1 cellular context compared by ENCODE assay signal in genomic region chr10:24901686-24902399, GRCh38.
TF ChIP-seq lines count a peak whose summit lies in the region.

No MANE protein-coding gene starts in this region.

TF ChIP-seq in K562, 482 proteins besides CTCF, POLR2A, EP300 and RAD21 (continued from another document and continues in another):
- TF ChIP-seq MNT (conservative IDR thresholded peaks at IDR 0.05) = peak in 1 of 2 experiments; percentile 53; a peak in 1 of 4 replicates
- 0 out of 4 replicates have a peak, but pooled peaks of 1 of the 2 experiments have one; percentile 34 for TF ChIP-seq FOXK2 (conservative IDR thresholded peaks at IDR 0.05 in 1 of 2, IDR thresholded peaks at IDR 0.05 in 1 of 2; ENCODE audit: low read depth in 2 of 2)
- TF ChIP-seq ZNF76 (CRISPR knock-in tag; IDR thresholded peaks at IDR 0.05; ENCODE audit: borderline replicate concordance) = no peak
- TF ChIP-seq, protein P1, sequence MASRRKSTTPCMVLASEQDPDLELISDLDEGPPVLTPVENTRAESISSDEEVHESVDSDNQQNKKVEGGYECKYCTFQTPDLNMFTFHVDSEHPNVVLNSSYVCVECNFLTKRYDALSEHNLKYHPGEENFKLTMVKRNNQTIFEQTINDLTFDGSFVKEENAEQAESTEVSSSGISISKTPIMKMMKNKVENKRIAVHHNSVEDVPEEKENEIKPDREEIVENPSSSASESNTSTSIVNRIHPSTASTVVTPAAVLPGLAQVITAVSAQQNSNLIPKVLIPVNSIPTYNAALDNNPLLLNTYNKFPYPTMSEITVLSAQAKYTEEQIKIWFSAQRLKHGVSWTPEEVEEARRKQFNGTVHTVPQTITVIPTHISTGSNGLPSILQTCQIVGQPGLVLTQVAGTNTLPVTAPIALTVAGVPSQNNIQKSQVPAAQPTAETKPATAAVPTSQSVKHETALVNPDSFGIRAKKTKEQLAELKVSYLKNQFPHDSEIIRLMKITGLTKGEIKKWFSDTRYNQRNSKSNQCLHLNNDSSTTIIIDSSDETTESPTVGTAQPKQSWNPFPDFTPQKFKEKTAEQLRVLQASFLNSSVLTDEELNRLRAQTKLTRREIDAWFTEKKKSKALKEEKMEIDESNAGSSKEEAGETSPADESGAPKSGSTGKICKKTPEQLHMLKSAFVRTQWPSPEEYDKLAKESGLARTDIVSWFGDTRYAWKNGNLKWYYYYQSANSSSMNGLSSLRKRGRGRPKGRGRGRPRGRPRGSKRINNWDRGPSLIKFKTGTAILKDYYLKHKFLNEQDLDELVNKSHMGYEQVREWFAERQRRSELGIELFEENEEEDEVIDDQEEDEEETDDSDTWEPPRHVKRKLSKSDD (conservative IDR thresholded peaks at IDR 0.05; ENCODE audit: low read length) = no peak
- TF ChIP-seq POLR2G (IDR thresholded peaks at IDR 0.05; ENCODE audit: low read depth, low read length) = no peak
- TF ChIP-seq, protein P2, sequence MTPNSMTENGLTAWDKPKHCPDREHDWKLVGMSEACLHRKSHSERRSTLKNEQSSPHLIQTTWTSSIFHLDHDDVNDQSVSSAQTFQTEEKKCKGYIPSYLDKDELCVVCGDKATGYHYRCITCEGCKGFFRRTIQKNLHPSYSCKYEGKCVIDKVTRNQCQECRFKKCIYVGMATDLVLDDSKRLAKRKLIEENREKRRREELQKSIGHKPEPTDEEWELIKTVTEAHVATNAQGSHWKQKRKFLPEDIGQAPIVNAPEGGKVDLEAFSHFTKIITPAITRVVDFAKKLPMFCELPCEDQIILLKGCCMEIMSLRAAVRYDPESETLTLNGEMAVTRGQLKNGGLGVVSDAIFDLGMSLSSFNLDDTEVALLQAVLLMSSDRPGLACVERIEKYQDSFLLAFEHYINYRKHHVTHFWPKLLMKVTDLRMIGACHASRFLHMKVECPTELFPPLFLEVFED (CRISPR knock-in tag; conservative IDR thresholded peaks at IDR 0.05) = no peak
- TF ChIP-seq PCBP2 (IDR thresholded peaks at IDR 0.05; ENCODE audit: low read depth, low read length, poor library complexity, severe bottlenecking) = no peak
- TF ChIP-seq MTA2 (IDR thresholded peaks at IDR 0.05; ENCODE audit: low read depth) = no peak
- peak; percentile 93 for TF ChIP-seq SMARCE1 (IDR thresholded peaks at IDR 0.05)
- TF ChIP-seq, protein P3, sequence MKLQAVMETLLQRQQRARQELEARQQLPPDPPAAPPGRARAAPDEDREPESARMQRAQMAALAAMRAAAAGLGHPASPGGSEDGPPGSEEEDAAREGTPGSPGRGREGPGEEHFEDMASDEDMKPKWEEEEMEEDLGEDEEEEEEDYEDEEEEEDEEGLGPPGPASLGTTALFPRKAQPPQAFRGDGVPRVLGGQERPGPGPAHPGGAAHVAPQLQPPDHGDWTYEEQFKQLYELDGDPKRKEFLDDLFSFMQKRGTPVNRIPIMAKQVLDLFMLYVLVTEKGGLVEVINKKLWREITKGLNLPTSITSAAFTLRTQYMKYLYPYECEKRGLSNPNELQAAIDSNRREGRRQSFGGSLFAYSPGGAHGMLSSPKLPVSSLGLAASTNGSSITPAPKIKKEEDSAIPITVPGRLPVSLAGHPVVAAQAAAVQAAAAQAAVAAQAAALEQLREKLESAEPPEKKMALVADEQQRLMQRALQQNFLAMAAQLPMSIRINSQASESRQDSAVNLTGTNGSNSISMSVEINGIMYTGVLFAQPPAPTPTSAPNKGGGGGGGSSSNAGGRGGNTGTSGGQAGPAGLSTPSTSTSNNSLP (IDR thresholded peaks at IDR 0.05; ENCODE audit: borderline replicate concordance, low read depth, low read length) = peak; percentile 81; the same call in 1 of the 2 replicates
- TF ChIP-seq, protein P4, sequence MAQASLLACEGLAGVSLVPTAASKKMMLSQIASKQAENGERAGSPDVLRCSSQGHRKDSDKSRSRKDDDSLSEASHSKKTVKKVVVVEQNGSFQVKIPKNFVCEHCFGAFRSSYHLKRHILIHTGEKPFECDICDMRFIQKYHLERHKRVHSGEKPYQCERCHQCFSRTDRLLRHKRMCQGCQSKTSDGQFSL (CRISPR knock-in tag; IDR thresholded peaks at IDR 0.05) = no peak
- TF ChIP-seq, protein P4 (tag; IDR thresholded peaks at IDR 0.05) = no peak
- TF ChIP-seq HOXB6 (CRISPR knock-in tag; IDR thresholded peaks at IDR 0.05; ENCODE audit: borderline replicate concordance) = no peak
- no peak for TF ChIP-seq SMAD2 (IDR thresholded peaks at IDR 0.05; ENCODE audit: low read depth, low read length)
- no peak for TF ChIP-seq KAT7 (CRISPR knock-in tag; IDR thresholded peaks at IDR 0.05; ENCODE audit: borderline replicate concordance)
- no peak for TF ChIP-seq HBP1 (CRISPR knock-in tag; IDR thresholded peaks at IDR 0.05)
- no peak for TF ChIP-seq ZC3H8 (IDR thresholded peaks at IDR 0.05)
- no peak for TF ChIP-seq BACH1 (tag; IDR thresholded peaks at IDR 0.05)
- TF ChIP-seq SAP30 (IDR thresholded peaks at IDR 0.05; ENCODE audit: borderline replicate concordance, insufficient read depth, low read depth, low read length, poor library complexity, severe bottlenecking) = no peak
- no peak for TF ChIP-seq CLOCK (CRISPR knock-in tag; IDR thresholded peaks at IDR 0.05; ENCODE audit: borderline replicate concordance)
- no peak for TF ChIP-seq DEAF1 (CRISPR knock-in tag; IDR thresholded peaks at IDR 0.05)
- TF ChIP-seq E2F6 (IDR thresholded peaks at IDR 0.05; ENCODE audit: borderline replicate concordance in 1 of 2, extremely low read depth in 1 of 2, insufficient read depth in 1 of 2, insufficient read length in 1 of 2, low read depth in 1 of 2, low read length in 1 of 2, poor library complexity in 1 of 2, severe bottlenecking in 1 of 2) = no peak
- TF ChIP-seq ZNF785 (CRISPR knock-in tag; IDR thresholded peaks at IDR 0.05) = no peak
- no peak for TF ChIP-seq CSDE1 (IDR thresholded peaks at IDR 0.05)
- TF ChIP-seq, protein P5, sequence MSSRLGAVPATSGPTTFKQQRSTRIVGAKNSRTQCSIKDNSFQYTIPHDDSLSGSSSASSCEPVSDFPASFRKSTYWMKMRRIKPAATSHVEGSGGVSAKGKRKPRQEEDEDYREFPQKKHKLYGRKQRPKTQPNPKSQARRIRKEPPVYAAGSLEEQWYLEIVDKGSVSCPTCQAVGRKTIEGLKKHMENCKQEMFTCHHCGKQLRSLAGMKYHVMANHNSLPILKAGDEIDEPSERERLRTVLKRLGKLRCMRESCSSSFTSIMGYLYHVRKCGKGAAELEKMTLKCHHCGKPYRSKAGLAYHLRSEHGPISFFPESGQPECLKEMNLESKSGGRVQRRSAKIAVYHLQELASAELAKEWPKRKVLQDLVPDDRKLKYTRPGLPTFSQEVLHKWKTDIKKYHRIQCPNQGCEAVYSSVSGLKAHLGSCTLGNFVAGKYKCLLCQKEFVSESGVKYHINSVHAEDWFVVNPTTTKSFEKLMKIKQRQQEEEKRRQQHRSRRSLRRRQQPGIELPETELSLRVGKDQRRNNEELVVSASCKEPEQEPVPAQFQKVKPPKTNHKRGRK (tag; IDR thresholded peaks at IDR 0.05) = no peak
- no peak for TF ChIP-seq GTF2F1 (IDR thresholded peaks at IDR 0.05; ENCODE audit: low read depth, low read length)
- TF ChIP-seq ZNF133 (CRISPR knock-in tag; IDR thresholded peaks at IDR 0.05) = no peak
- no peak for TF ChIP-seq BRF2 (IDR thresholded peaks at IDR 0.05; ENCODE audit: borderline replicate concordance, insufficient read depth, insufficient read length)
- no peak for TF ChIP-seq PTTG1 (tag; IDR thresholded peaks at IDR 0.05; ENCODE audit: low read depth)
- no peak for TF ChIP-seq SRSF7 (optimal IDR thresholded peaks at IDR 0.05; ENCODE audit: low read depth, low read length)
- TF ChIP-seq ZBTB8A (IDR thresholded peaks at IDR 0.05; ENCODE audit: partially characterized antibody) = no peak
- no peak for TF ChIP-seq MYC (IDR thresholded peaks at IDR 0.05; ENCODE audit: low read depth, low read length)
- no peak for TF ChIP-seq MYC (CRISPR knock-in tag; IDR thresholded peaks at IDR 0.05; ENCODE audit: borderline replicate concordance, low read depth)
- no peak for TF ChIP-seq NFE2L1 (tag; IDR thresholded peaks at IDR 0.05; ENCODE audit: borderline replicate concordance, low read depth)
- peak; percentile 64; the same call in 1 of the 2 replicates for TF ChIP-seq NCOA1 (IDR thresholded peaks at IDR 0.05; ENCODE audit: low read depth)
- TF ChIP-seq, protein P6, sequence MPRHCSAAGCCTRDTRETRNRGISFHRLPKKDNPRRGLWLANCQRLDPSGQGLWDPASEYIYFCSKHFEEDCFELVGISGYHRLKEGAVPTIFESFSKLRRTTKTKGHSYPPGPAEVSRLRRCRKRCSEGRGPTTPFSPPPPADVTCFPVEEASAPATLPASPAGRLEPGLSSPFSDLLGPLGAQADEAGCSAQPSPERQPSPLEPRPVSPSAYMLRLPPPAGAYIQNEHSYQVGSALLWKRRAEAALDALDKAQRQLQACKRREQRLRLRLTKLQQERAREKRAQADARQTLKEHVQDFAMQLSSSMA (CRISPR knock-in tag; IDR thresholded peaks at IDR 0.05) = no peak
